13 cellular contexts compared by ENCODE assay signal in the genomic region with DNA sequence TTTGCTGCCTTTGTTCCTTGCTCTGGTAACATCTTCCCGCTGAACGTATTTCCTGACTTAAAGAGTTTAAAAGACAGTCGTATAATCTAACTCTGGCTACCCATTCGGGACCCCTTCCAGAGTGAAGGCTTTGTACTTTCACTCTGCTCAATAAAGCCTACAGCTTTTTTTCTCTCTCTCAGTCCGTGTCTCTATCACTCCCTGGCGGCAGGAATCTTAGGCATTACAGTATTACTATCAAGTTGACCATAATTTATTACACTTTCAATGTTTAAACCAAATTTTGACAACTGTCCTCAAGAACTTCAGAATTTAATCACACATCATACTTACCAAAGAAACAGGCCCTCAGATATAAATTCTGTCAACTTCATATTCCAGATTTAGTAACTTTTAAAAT.
DNase-seq lines count a peak whose midpoint lies in the region; ATAC-seq, FAIRE-seq and TF ChIP-seq lines count a peak whose summit lies in the region.
"Had no signal": no experiment of that assay in that cellular context is flagged by ENCODE, and none has a peak within 500 bp of the region (broad histone marks: within the 10 kb centered on the region; RNA-seq: fewer than 3 reads in every experiment).

No MANE protein-coding gene starts in this region.

- H3K4me3 ChIP-seq in LNCaP clone FGC (ENCODE audit: low read depth, low read length) (peak overlapping the region; percentile 31), coronary artery (peak overlapping the region; percentile 55)

- H3K4me3 Mint-ChIP-seq in natural killer cell: no peak overlapping the region
- H3K4me3 Mint-ChIP-seq: B cell; T-helper 2 cell treated with Interferon-gamma antibody and Interleukin-4, amounts not matched to agents 5 μg/mL and 100 μg/mL, for 36 hours had no signal

- H3K4me1 Mint-ChIP-seq in natural killer cell: no peaks in the 10 kb centered on the region
- H3K4me1 Mint-ChIP-seq: B cell had no signal

- DNase-seq in A172 (ENCODE audit: low spot score) (peak; percentile 35), LNCaP clone FGC (ENCODE audit: low read depth) (peak; percentile 26), coronary artery (ENCODE audit: low spot score) (no peak), medulla oblongata (ENCODE audit: extremely low spot score) (peak; percentile 6), natural killer cell (no peak), inferior parietal cortex (ENCODE audit: extremely low spot score) (no peak), GM19239 (ENCODE audit: insufficient read length, low spot score) (no peak), occipital lobe (lab: John Stamatoyannopoulos, UW) (no peak)
- DNase-seq: activated gamma-delta T cell treated with Interleukin-2 at 50 U/mL for 16 hours, NCI-H2107 had no signal

- FAIRE-seq in GM19239 (lab: Jason Lieb, UNC): no peak
- FAIRE-seq: GM12892 had no signal

- ATAC-seq in natural killer cell: no peak

- intact Hi-C loops in natural killer cell (cut with micrococcal nuclease): no loop called here

- no peaks in the 10 kb centered on the region for H3K27me3 Mint-ChIP-seq in natural killer cell (ENCODE audit: low read depth in 2 of 2)
- H3K27me3 Mint-ChIP-seq: B cell had no signal

- H3K27ac ChIP-seq in coronary artery: no peak overlapping the region

- TF ChIP-seq CTCF in LNCaP clone FGC (IDR thresholded peaks at IDR 0.05; ENCODE audit: control insufficient read depth, extremely low read depth, insufficient read depth) (peak; percentile 61), coronary artery (IDR thresholded peaks at IDR 0.05) (no peak), natural killer cell (IDR thresholded peaks at IDR 0.05) (no peak)

- H3K9me3 Mint-ChIP-seq in natural killer cell: peaks cover 16 to 25% of the 10 kb centered on the region in 2 donors

- peaks cover 20% of the 10 kb centered on the region for H3K36me3 Mint-ChIP-seq in natural killer cell

- H3K27ac Mint-ChIP-seq in natural killer cell: no peak overlapping the region
- H3K27ac Mint-ChIP-seq: B cell; T-helper 2 cell treated with Interferon-gamma antibody and Interleukin-4, amounts not matched to agents 5 μg/mL and 100 μg/mL, for 36 hours had no signal

Comparison
In these comparisons a context has a peak if more than half of its experiments do, and no peak if none do; other contexts are left out.
1. DNase-seq: peak in A172 (single experiment), LNCaP clone FGC (single experiment) and medulla oblongata (single experiment); none in coronary artery (single experiment), natural killer cell (single experiment), inferior parietal cortex (single experiment), GM19239 (single experiment) and occipital lobe (single experiment).